15 cellular contexts compared by ENCODE assay signal in the genomic region with DNA sequence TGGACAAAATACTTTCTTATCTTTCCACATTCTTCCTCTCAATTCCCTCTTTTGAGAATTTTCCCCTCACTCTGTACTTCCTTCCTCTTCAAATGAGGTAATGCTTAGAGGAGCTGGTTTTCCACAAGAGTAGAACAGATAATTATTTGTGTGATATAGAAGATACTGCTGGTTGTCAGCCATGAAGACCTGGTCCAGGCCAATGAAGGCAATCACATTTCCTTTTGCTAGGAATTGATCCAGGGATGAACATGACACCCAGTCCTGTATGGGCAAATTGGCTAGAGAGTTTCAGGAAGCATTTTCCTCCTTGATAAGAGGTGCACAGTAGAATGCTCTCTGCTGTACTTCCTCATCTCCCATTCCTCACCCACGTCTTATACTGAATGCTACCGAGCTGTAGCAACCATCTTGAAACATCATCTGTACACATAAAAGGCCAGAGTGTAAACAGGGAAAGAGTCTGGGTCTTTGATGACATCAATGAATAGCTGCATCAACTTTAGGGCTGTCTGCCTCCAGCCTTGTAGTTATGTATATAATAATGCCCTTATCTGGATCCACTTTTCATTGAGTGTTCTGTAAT.
DNase-seq lines count a peak whose midpoint lies in the region; ATAC-seq lines count a peak whose summit lies in the region.
"Had no signal": no experiment of that assay in that cellular context is flagged by ENCODE, and none has a peak within 500 bp of the region (broad histone marks: within the 10 kb centered on the region; RNA-seq: fewer than 3 reads in every experiment).

No MANE protein-coding gene starts in this region.

- peaks cover 1 to 2% of the 10 kb centered on the region in 2 donors for H3K9me3 Mint-ChIP-seq in activated T-cell treated with anti-CD3 and anti-CD28 coated beads, Interleukin-2, amount 50 U/mL, for 72 hours
- H3K9me3 Mint-ChIP-seq in activated T-helper 1 cell treated with anti-CD3 and anti-CD28 coated beads, Interleukin-12 subunit alpha, Interleukin-12 subunit beta, Interleukin-2, Interleukin-4 antibody, amounts not matched to agents 30 ng/mL and 10 ng/mL and 1 ng/mL, durations not matched to agents 14 hours and 24 hours and 36 hours = peaks cover 15% of the 10 kb centered on the region
- peaks cover 2% of the 10 kb centered on the region for H3K9me3 Mint-ChIP-seq in stimulated activated memory B cell treated with anti-CD40 and anti-IgM and Interleukin-4, amounts not matched to agents 10 μg/mL and 1 μg/mL and 100 μg/mL, for 72 hours

- H3K4me3 Mint-ChIP-seq in activated T-cell treated with anti-CD3 and anti-CD28 coated beads, Interleukin-2, amount 50 U/mL, for 72 hours = peak overlapping the region; percentile 72 to 84
- H3K4me3 Mint-ChIP-seq in activated T-helper 1 cell treated with anti-CD3 and anti-CD28 coated beads, Interleukin-12 subunit alpha, Interleukin-12 subunit beta, Interleukin-2, Interleukin-4 antibody, amounts not matched to agents 30 ng/mL and 10 ng/mL and 1 ng/mL, durations not matched to agents 14 hours and 24 hours and 36 hours = no peak overlapping the region
- H3K4me3 Mint-ChIP-seq in stimulated activated memory B cell treated with anti-CD40 and anti-IgM and Interleukin-4, amounts not matched to agents 10 μg/mL and 1 μg/mL and 100 μg/mL, for 72 hours = no peak overlapping the region

- peaks cover 92% of the 10 kb centered on the region for H3K4me1 Mint-ChIP-seq in activated T-cell treated with anti-CD3 and anti-CD28 coated beads, Interleukin-2, amount 50 U/mL, for 72 hours (ENCODE audit: low read depth)
- peaks cover 80% of the 10 kb centered on the region for H3K4me1 Mint-ChIP-seq in activated T-helper 1 cell treated with anti-CD3 and anti-CD28 coated beads, Interleukin-12 subunit alpha, Interleukin-12 subunit beta, Interleukin-2, Interleukin-4 antibody, amounts not matched to agents 30 ng/mL and 10 ng/mL and 1 ng/mL, durations not matched to agents 14 hours and 24 hours and 36 hours (ENCODE audit: low read depth)
- peaks cover 23% of the 10 kb centered on the region for H3K4me1 Mint-ChIP-seq in stimulated activated memory B cell treated with anti-CD40 and anti-IgM and Interleukin-4, amounts not matched to agents 10 μg/mL and 1 μg/mL and 100 μg/mL, for 72 hours

- H3K36me3 Mint-ChIP-seq in activated T-cell treated with anti-CD3 and anti-CD28 coated beads, Interleukin-2, amount 50 U/mL, for 72 hours (ENCODE audit: insufficient read depth in 2 of 2) = peaks cover 15 to 27% of the 10 kb centered on the region in 2 donors
- H3K36me3 Mint-ChIP-seq in activated T-helper 1 cell treated with anti-CD3 and anti-CD28 coated beads, Interleukin-12 subunit alpha, Interleukin-12 subunit beta, Interleukin-2, Interleukin-4 antibody, amounts not matched to agents 30 ng/mL and 10 ng/mL and 1 ng/mL, durations not matched to agents 14 hours and 24 hours and 36 hours (ENCODE audit: low read depth) = peaks cover 65% of the 10 kb centered on the region
- H3K36me3 Mint-ChIP-seq in stimulated activated memory B cell treated with anti-CD40 and anti-IgM and Interleukin-4, amounts not matched to agents 10 μg/mL and 1 μg/mL and 100 μg/mL, for 72 hours = peaks cover 6% of the 10 kb centered on the region

- peak overlapping the region; percentile 98 for H3K27ac Mint-ChIP-seq in activated T-cell treated with anti-CD3 and anti-CD28 coated beads, Interleukin-2, amount 50 U/mL, for 72 hours
- H3K27ac Mint-ChIP-seq in activated T-helper 1 cell treated with anti-CD3 and anti-CD28 coated beads, Interleukin-12 subunit alpha, Interleukin-12 subunit beta, Interleukin-2, Interleukin-4 antibody, amounts not matched to agents 30 ng/mL and 10 ng/mL and 1 ng/mL, durations not matched to agents 14 hours and 24 hours and 36 hours = peak overlapping the region; percentile 92
- H3K27ac Mint-ChIP-seq in stimulated activated memory B cell treated with anti-CD40 and anti-IgM and Interleukin-4, amounts not matched to agents 10 μg/mL and 1 μg/mL and 100 μg/mL, for 72 hours = peak overlapping the region; percentile 82

- intact Hi-C loops in activated T-helper 1 cell treated with anti-CD3 and anti-CD28 coated beads, Interleukin-12 subunit alpha, Interleukin-12 subunit beta, Interleukin-2, Interleukin-4 antibody, amounts not matched to agents 30 ng/mL and 10 ng/mL and 1 ng/mL, durations not matched to agents 14 hours and 24 hours and 36 hours (cut with micrococcal nuclease) = no loop called here

- no peak for DNase-seq in activated T-cell treated with anti-CD3 and anti-CD28 coated beads, Interleukin-2, amount 50 U/mL, for 72 hours
- no peak for DNase-seq in activated T-cell treated with anti-CD3 and anti-CD28 coated beads, Interleukin-2, amount 50 U/mL, for 1 hour
- DNase-seq in KBM-7 = peak; percentile 72
- DNase-seq in activated T-helper 1 cell treated with anti-CD3 and anti-CD28 coated beads, Interleukin-12 subunit alpha, Interleukin-12 subunit beta, Interleukin-2, Interleukin-4 antibody, amounts not matched to agents 30 ng/mL and 10 ng/mL and 1 ng/mL, durations not matched to agents 14 hours and 24 hours and 36 hours (ENCODE audit: low spot score) = no peak
- DNase-seq in NCI-H2171 (lab: John Stamatoyannopoulos, UW) = no peak
- DNase-seq in 8988T = no peak
- DNase-seq in NCI-H2107 (lab: John Stamatoyannopoulos, UW) = no peak
- DNase-seq: activated CD8-positive, alpha-beta memory T cell treated with anti-CD3 and anti-CD28 coated beads for 24 hours; aorta; gastrocnemius medialis; NCI-H1092 treated with DMSO at 0.1 percent for 48 hours; NCI-H526; SW 1271 had no signal

- no peaks in the 10 kb centered on the region for H3K27me3 Mint-ChIP-seq in activated T-cell treated with anti-CD3 and anti-CD28 coated beads, Interleukin-2, amount 50 U/mL, for 72 hours (ENCODE audit: low read depth)
- no peaks in the 10 kb centered on the region for H3K27me3 Mint-ChIP-seq in activated T-helper 1 cell treated with anti-CD3 and anti-CD28 coated beads, Interleukin-12 subunit alpha, Interleukin-12 subunit beta, Interleukin-2, Interleukin-4 antibody, amounts not matched to agents 30 ng/mL and 10 ng/mL and 1 ng/mL, durations not matched to agents 14 hours and 24 hours and 36 hours (ENCODE audit: insufficient read depth)
- H3K27me3 Mint-ChIP-seq in stimulated activated memory B cell treated with anti-CD40 and anti-IgM and Interleukin-4, amounts not matched to agents 10 μg/mL and 1 μg/mL and 100 μg/mL, for 72 hours = no peaks in the 10 kb centered on the region
- H3K27me3 Mint-ChIP-seq: natural killer cell treated with Interleukin-12 subunit alpha and Interleukin-12 subunit beta and Interleukin-15 and Interleukin-18, amount 100 ng/mL, for 72 hours had no signal

- no peak for ATAC-seq in activated T-cell treated with anti-CD3 and anti-CD28 coated beads, Interleukin-2, amount 50 U/mL, for 72 hours (replicated peaks in 1 of 2)
- no peak for ATAC-seq in stimulated activated memory B cell treated with anti-CD40 and anti-IgM and Interleukin-4, amounts not matched to agents 10 μg/mL and 1 μg/mL and 100 μg/mL, for 72 hours

- in situ Hi-C loops in KBM-7 (cut with MboI; ENCODE audit: low pct_unique_long_range_greater_than_20kb, low sequenced_read_pairs) = no loop called here

Comparison
In these comparisons a context has a peak if more than half of its experiments do, and no peak if none do; other contexts are left out.
1. H3K4me3 Mint-ChIP-seq: peak in activated T-cell treated with anti-CD3 and anti-CD28 coated beads, Interleukin-2, amount 50 U/mL, for 72 hours (2 of 2); none in activated T-helper 1 cell treated with anti-CD3 and anti-CD28 coated beads, Interleukin-12 subunit alpha, Interleukin-12 subunit beta, Interleukin-2, Interleukin-4 antibody, amounts not matched to agents 30 ng/mL and 10 ng/mL and 1 ng/mL, durations not matched to agents 14 hours and 24 hours and 36 hours (single experiment) and stimulated activated memory B cell treated with anti-CD40 and anti-IgM and Interleukin-4, amounts not matched to agents 10 μg/mL and 1 μg/mL and 100 μg/mL, for 72 hours (single experiment).
2. Peak in every context shown above with its lines, with median percentiles within 50 percentile points of each other: H3K27ac Mint-ChIP-seq.